Comparison of ENCODE assay signal across 9 cellular contexts in the genomic region with DNA sequence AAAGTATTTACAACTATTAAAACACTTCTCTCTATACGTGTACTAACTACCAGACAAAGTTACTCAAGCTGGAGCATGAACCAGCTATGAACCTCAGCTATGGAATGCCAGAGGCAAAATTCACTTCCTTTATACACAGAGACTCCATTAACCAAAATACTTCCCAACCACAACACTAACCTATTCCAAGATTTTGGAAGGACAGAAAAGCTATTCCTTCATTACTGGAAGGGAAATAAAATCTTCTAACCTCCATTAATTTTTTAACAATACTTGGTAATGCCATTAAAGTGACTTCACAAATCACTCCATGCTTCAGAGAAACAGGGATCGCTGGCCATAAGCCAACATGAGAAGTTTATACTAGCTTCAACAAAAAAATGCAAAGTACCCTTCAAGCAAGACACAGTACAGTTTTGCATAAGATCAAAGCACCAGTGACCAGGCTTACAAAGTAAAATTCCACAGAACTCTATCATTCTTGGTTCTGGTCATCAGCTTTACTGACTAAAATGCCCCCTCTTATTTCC. TPM values are rescaled to one million over a fixed set of nuclear protein-coding genes. Genes with fewer than 3 reads are reported as not detected.
A peak's percentile ranks its signal among the peaks of the same experiment; 100 is the strongest.
DNase-seq lines count a peak whose midpoint lies in the region; ATAC-seq and TF ChIP-seq lines count a peak whose summit lies in the region.
"Had no signal": no experiment of that assay in that cellular context is flagged by ENCODE, and none has a peak within 500 bp of the region (broad histone marks: within the 10 kb centered on the region; RNA-seq: fewer than 3 reads in every experiment).

No MANE protein-coding gene starts in this region.

- intact Hi-C loops in activated CD4-positive, alpha-beta memory T cell treated with anti-CD3 and anti-CD28 coated beads for 36 hours (cut with micrococcal nuclease): no loop called here
- intact Hi-C loops in transverse colon (cut with DNase I; ENCODE audit: low total_unique reads): no loop called here

- ATAC-seq in activated CD8-positive, alpha-beta memory T cell treated with anti-CD3 and anti-CD28 coated beads, Interleukin-2, amount 10 ng/mL, durations not matched to agents 7 days and 5 days: no peak
- ATAC-seq in stimulated activated memory B cell treated with anti-CD40 and anti-IgM and Interleukin-4, amounts not matched to agents 10 μg/mL and 1 μg/mL and 100 μg/mL, for 72 hours: peak; percentile 81

- peaks cover 56% of the 10 kb centered on the region for H3K4me1 Mint-ChIP-seq in activated CD8-positive, alpha-beta memory T cell treated with anti-CD3 and anti-CD28 coated beads, Interleukin-2, amount 10 ng/mL, durations not matched to agents 7 days and 5 days
- H3K4me1 Mint-ChIP-seq in activated CD4-positive, alpha-beta memory T cell treated with anti-CD3 and anti-CD28 coated beads for 36 hours (ENCODE audit: low read depth): peaks cover 74% of the 10 kb centered on the region
- H3K4me1 Mint-ChIP-seq in stimulated activated memory B cell treated with anti-CD40 and anti-IgM and Interleukin-4, amounts not matched to agents 10 μg/mL and 1 μg/mL and 100 μg/mL, for 72 hours: peaks cover 56% of the 10 kb centered on the region
- H3K4me1 Mint-ChIP-seq in CD8-positive, alpha-beta memory T cell: peaks cover 58 to 92% (median 88%) of the 10 kb centered on the region in 3 donors

- peaks cover 44% of the 10 kb centered on the region for H3K36me3 Mint-ChIP-seq in activated CD8-positive, alpha-beta memory T cell treated with anti-CD3 and anti-CD28 coated beads, Interleukin-2, amount 10 ng/mL, durations not matched to agents 7 days and 5 days
- peaks cover 42% of the 10 kb centered on the region for H3K36me3 Mint-ChIP-seq in activated CD4-positive, alpha-beta memory T cell treated with anti-CD3 and anti-CD28 coated beads for 36 hours
- peaks cover 44% of the 10 kb centered on the region for H3K36me3 Mint-ChIP-seq in stimulated activated memory B cell treated with anti-CD40 and anti-IgM and Interleukin-4, amounts not matched to agents 10 μg/mL and 1 μg/mL and 100 μg/mL, for 72 hours
- peaks cover 3 to 65% (median 18%) of the 10 kb centered on the region in 3 donors for H3K36me3 Mint-ChIP-seq in CD8-positive, alpha-beta memory T cell

- TF ChIP-seq CTCF in foreskin fibroblast (IDR thresholded peaks at IDR 0.05; ENCODE audit: low read depth, low read length) (no peak), transverse colon (IDR thresholded peaks at IDR 0.05) (no peak)

- H3K27ac ChIP-seq in CD8-positive, alpha-beta memory T cell (ENCODE audit: low read depth, low read length): no peak overlapping the region
- peak overlapping the region in 2 of 4 donors; percentile 10 to 29 for H3K27ac ChIP-seq in transverse colon

- no peaks in the 10 kb centered on the region for H3K9me3 ChIP-seq in CD8-positive, alpha-beta memory T cell (ENCODE audit: low read length)
- no peaks in the 10 kb centered on the region for H3K9me3 ChIP-seq in transverse colon

- POLR2A ChIA-PET in activated CD4-positive, alpha-beta memory T cell treated with anti-CD3 and anti-CD28 coated beads for 36 hours (lab: Charles Lee): no interaction called here
- POLR2A ChIA-PET in CD8-positive, alpha-beta memory T cell (lab: Charles Lee): no interaction called here

- TF ChIP-seq EP300 in transverse colon (IDR thresholded peaks at IDR 0.05; ENCODE audit: low read depth): no peak

- peaks cover 44% of the 10 kb centered on the region for H3K4me1 ChIP-seq in CD8-positive, alpha-beta memory T cell (ENCODE audit: insufficient read depth, low read length)
- peaks cover 8 to 43% (median 28%) of the 10 kb centered on the region in 4 donors for H3K4me1 ChIP-seq in transverse colon

- TF ChIP-seq POLR2A in transverse colon (IDR thresholded peaks at IDR 0.05): no peak

- H3K4me3 Mint-ChIP-seq in activated CD8-positive, alpha-beta memory T cell treated with anti-CD3 and anti-CD28 coated beads, Interleukin-2, amount 10 ng/mL, durations not matched to agents 7 days and 5 days: no peak overlapping the region
- no peak overlapping the region for H3K4me3 Mint-ChIP-seq in activated CD4-positive, alpha-beta memory T cell treated with anti-CD3 and anti-CD28 coated beads for 36 hours
- peak overlapping the region; percentile 38 for H3K4me3 Mint-ChIP-seq in stimulated activated memory B cell treated with anti-CD40 and anti-IgM and Interleukin-4, amounts not matched to agents 10 μg/mL and 1 μg/mL and 100 μg/mL, for 72 hours
- H3K4me3 Mint-ChIP-seq in CD8-positive, alpha-beta memory T cell: no peak overlapping the region

- in situ Hi-C loops in transverse colon (cut with MboI; ENCODE audit: low pct_ligation_motif_present in 1 of 4, low pct_unique_long_range_greater_than_20kb in 1 of 4, low sequenced_read_pairs in 3 of 4): no loop called here

- H3K9me3 Mint-ChIP-seq in activated CD8-positive, alpha-beta memory T cell treated with anti-CD3 and anti-CD28 coated beads, Interleukin-2, amount 10 ng/mL, durations not matched to agents 7 days and 5 days (ENCODE audit: low read depth): no peaks in the 10 kb centered on the region
- no peaks in the 10 kb centered on the region for H3K9me3 Mint-ChIP-seq in activated CD4-positive, alpha-beta memory T cell treated with anti-CD3 and anti-CD28 coated beads for 36 hours
- peaks cover 2% of the 10 kb centered on the region for H3K9me3 Mint-ChIP-seq in stimulated activated memory B cell treated with anti-CD40 and anti-IgM and Interleukin-4, amounts not matched to agents 10 μg/mL and 1 μg/mL and 100 μg/mL, for 72 hours
- no peaks in the 10 kb centered on the region for H3K9me3 Mint-ChIP-seq in CD8-positive, alpha-beta memory T cell

- no peak for DNase-seq in activated CD8-positive, alpha-beta memory T cell treated with anti-CD3 and anti-CD28 coated beads, Interleukin-2, amount 10 ng/mL, durations not matched to agents 7 days and 5 days
- no peak for DNase-seq in activated CD8-positive, alpha-beta memory T cell treated with anti-CD3 and anti-CD28 coated beads, Interleukin-2, amount 50 U/mL, for 4 hours
- no peak for DNase-seq in activated CD4-positive, alpha-beta memory T cell treated with anti-CD3 and anti-CD28 coated beads for 36 hours
- peak; percentile 76 to 88 for DNase-seq in foreskin fibroblast
- no peak for DNase-seq in COR-L47 (lab: John Stamatoyannopoulos, UW)
- DNase-seq in CD8-positive, alpha-beta memory T cell: no peak
- no peak for DNase-seq in transverse colon
- DNase-seq: NCI-H69 had no signal

- no peaks in the 10 kb centered on the region for H3K27me3 ChIP-seq in CD8-positive, alpha-beta memory T cell (ENCODE audit: insufficient read depth, low read length, poor library complexity, severe bottlenecking)
- no peaks in the 10 kb centered on the region for H3K27me3 ChIP-seq in transverse colon

- H3K36me3 ChIP-seq in CD8-positive, alpha-beta memory T cell (ENCODE audit: insufficient read depth, low read length): peaks cover 17% of the 10 kb centered on the region
- H3K36me3 ChIP-seq in transverse colon: peaks cover 0 to 16% (median 3%) of the 10 kb centered on the region in 4 donors

- CTCF ChIA-PET in activated CD8-positive, alpha-beta memory T cell treated with anti-CD3 and anti-CD28 coated beads, Interleukin-2, amount 10 ng/mL, durations not matched to agents 7 days and 5 days (lab: Charles Lee): interaction anchor here (1.5 to 1.6 kb wide), 2 partner anchors 13 to 26 kb away, joined by 3 to 5 read pairs; no protein-coding TSS in a partner anchor
- CTCF ChIA-PET in activated CD4-positive, alpha-beta memory T cell treated with anti-CD3 and anti-CD28 coated beads for 36 hours (lab: Charles Lee): interaction anchor here (0.9 kb wide), 1 partner anchor 16 kb away, joined by 3 read pairs; no protein-coding TSS in a partner anchor
- CTCF ChIA-PET in CD8-positive, alpha-beta memory T cell (lab: Charles Lee): interaction anchor here (0.8 kb wide), 1 partner anchor 11 kb away, joined by 4 read pairs; no protein-coding TSS in a partner anchor

- 46% methylated on average over 2 of the region's 2 CpGs; no CpG with 5 or more reads in 1 of the 2 donors for WGBS in transverse colon (ENCODE audit: low coverage in 1 of 2), 2 donors

- H3K27ac Mint-ChIP-seq in activated CD8-positive, alpha-beta memory T cell treated with anti-CD3 and anti-CD28 coated beads, Interleukin-2, amount 10 ng/mL, durations not matched to agents 7 days and 5 days: peak overlapping the region; percentile 18
- H3K27ac Mint-ChIP-seq in activated CD4-positive, alpha-beta memory T cell treated with anti-CD3 and anti-CD28 coated beads for 36 hours: peak overlapping the region; percentile 58
- peak overlapping the region; percentile 85 for H3K27ac Mint-ChIP-seq in stimulated activated memory B cell treated with anti-CD40 and anti-IgM and Interleukin-4, amounts not matched to agents 10 μg/mL and 1 μg/mL and 100 μg/mL, for 72 hours
- peak overlapping the region in 4 of 8 donors; percentile 15 to 72 (median 52) for H3K27ac Mint-ChIP-seq in CD8-positive, alpha-beta memory T cell

- no peaks in the 10 kb centered on the region for H3K27me3 Mint-ChIP-seq in activated CD8-positive, alpha-beta memory T cell treated with anti-CD3 and anti-CD28 coated beads, Interleukin-2, amount 10 ng/mL, durations not matched to agents 7 days and 5 days
- H3K27me3 Mint-ChIP-seq in activated CD4-positive, alpha-beta memory T cell treated with anti-CD3 and anti-CD28 coated beads for 36 hours: no peaks in the 10 kb centered on the region
- H3K27me3 Mint-ChIP-seq in stimulated activated memory B cell treated with anti-CD40 and anti-IgM and Interleukin-4, amounts not matched to agents 10 μg/mL and 1 μg/mL and 100 μg/mL, for 72 hours: no peaks in the 10 kb centered on the region
- H3K27me3 Mint-ChIP-seq in CD8-positive, alpha-beta memory T cell: no peaks in the 10 kb centered on the region

- H3K4me3 ChIP-seq in foreskin fibroblast (ENCODE audit: low read depth in 1 of 2, low read length in 2 of 2): no peak overlapping the region
- H3K4me3 ChIP-seq in CD8-positive, alpha-beta memory T cell (ENCODE audit: low read length): no peak overlapping the region
- no peak overlapping the region for H3K4me3 ChIP-seq in transverse colon

RNA-seq across cellular contexts. Expression of a gene that starts 58.0 kb away (rescaled TPM):
- 100 to 1,000 TPM; 112 to 113 TPM for total RNA-seq in activated CD8-positive, alpha-beta memory T cell treated with anti-CD3 and anti-CD28 coated beads, Interleukin-2, amount 10 ng/mL, durations not matched to agents 7 days and 5 days
- 10 to 100 TPM; 77.8 to 80.5 TPM for total RNA-seq in activated CD4-positive, alpha-beta memory T cell treated with anti-CD3 and anti-CD28 coated beads for 36 hours
- total RNA-seq in CD8-positive, alpha-beta memory T cell: 100 to 1,000 TPM in 1 of 2 experiments, 10 to 100 TPM in 1; 99.8 to 113 TPM
- 127 TPM for polyA plus RNA-seq in CD8-positive, alpha-beta memory T cell
- total RNA-seq in transverse colon: 100 to 1,000 TPM in 1 of 4 donors, 10 to 100 TPM in 3; 73.6 to 201 (median 78.5) TPM

Comparison
In these comparisons a context has a peak if more than half of its experiments do, and no peak if none do; other contexts are left out.
1. DNase-seq: peak in foreskin fibroblast (2 of 2); none in activated CD8-positive, alpha-beta memory T cell treated with anti-CD3 and anti-CD28 coated beads, Interleukin-2, amount 10 ng/mL, durations not matched to agents 7 days and 5 days (single experiment), activated CD8-positive, alpha-beta memory T cell treated with anti-CD3 and anti-CD28 coated beads, Interleukin-2, amount 50 U/mL, for 4 hours (single experiment), activated CD4-positive, alpha-beta memory T cell treated with anti-CD3 and anti-CD28 coated beads for 36 hours (single experiment), COR-L47 (single experiment), CD8-positive, alpha-beta memory T cell (0 of 5) and transverse colon (single experiment).